ENCODE assay signal across 10 cellular contexts in the genomic region with DNA sequence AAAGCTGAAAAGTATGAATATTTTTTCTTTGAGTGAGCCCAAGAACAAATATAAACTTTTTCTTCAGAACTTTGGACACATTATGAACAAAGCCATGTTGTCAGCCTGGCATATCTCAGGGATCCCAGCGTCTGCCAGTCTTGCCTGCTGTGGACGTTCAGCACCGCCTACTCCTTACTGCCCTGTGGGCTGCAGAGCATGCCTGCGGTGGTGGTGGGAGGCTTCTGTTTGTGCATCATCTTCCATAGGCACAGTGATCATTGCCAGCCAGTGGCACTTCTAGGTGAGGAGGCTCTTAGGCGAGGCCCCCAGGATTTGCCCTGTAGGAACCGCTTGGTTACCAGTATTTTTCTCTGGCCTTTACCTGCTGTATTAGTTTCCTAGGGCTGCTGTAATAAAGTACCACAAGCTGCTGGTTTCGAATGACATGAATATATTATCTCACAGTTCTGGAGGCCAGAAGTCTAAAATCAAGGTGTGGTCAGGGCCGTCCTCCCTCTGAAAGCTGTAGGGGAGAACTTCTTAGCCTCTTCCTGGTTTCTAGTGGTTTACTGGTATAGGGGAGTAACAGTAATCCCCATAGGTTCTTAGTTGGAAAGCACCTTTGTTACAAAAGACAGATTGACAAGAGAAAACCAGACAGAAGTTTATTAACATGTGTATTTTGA. TPM values are rescaled to one million over a fixed set of nuclear protein-coding genes. Genes with fewer than 3 reads are reported as not detected.
DNase-seq lines count a peak whose midpoint lies in the region; ATAC-seq, FAIRE-seq and TF ChIP-seq lines count a peak whose summit lies in the region.
"Had no signal": no experiment of that assay in that cellular context is flagged by ENCODE, and none has a peak within 500 bp of the region (broad histone marks: within the 10 kb centered on the region; RNA-seq: fewer than 3 reads in every experiment).

No MANE protein-coding gene starts in this region.

- in situ Hi-C loops in HepG2 (cut with HindIII; ENCODE audit: extremely low pct_ligation_motif_present, low pct_unique_long_range_greater_than_20kb) = no loop called here

- H3K27ac ChIP-seq in HepG2 (ENCODE audit: extremely low read length, insufficient read depth, low read length) = no peak overlapping the region
- H3K27ac ChIP-seq in right lobe of liver = no peak overlapping the region
- H3K27ac ChIP-seq in astrocyte (ENCODE audit: low read depth, low read length) = no peak overlapping the region
- H3K27ac ChIP-seq: colonic mucosa had no signal

- H3K9ac ChIP-seq in HepG2 (ENCODE audit: insufficient read depth, low read depth, low read length) = peak overlapping the region; percentile 18; the same call in 1 of the 2 replicates
- no peak overlapping the region for H3K9ac ChIP-seq in astrocyte (ENCODE audit: low read length)

- TF ChIP-seq RAD21 in HepG2 (CRISPR knock-in tag; IDR thresholded peaks at IDR 0.05) = no peak

- TF ChIP-seq CTCF in HepG2 (CRISPR knock-in tag; IDR thresholded peaks at IDR 0.05) = no peak
- no peak for TF ChIP-seq CTCF in right lobe of liver (IDR thresholded peaks at IDR 0.05)
- no peak for TF ChIP-seq CTCF in astrocyte (IDR thresholded peaks at IDR 0.05; ENCODE audit: insufficient read depth, low read depth, low read length)
- no peak for TF ChIP-seq CTCF in type B pancreatic cell (conservative IDR thresholded peaks at IDR 0.05)
- no peak for TF ChIP-seq CTCF in HFFc6 (IDR thresholded peaks at IDR 0.05)

- H3K4me3 ChIP-seq in HepG2 (replicated peaks in 1 of 3; ENCODE audit: insufficient read depth in 1 of 3, low read depth in 2 of 3, low read length in 3 of 3) (no peak overlapping the region), right lobe of liver (no peak overlapping the region), astrocyte (ENCODE audit: insufficient read depth, low read depth, low read length) (no peak overlapping the region)
- H3K4me3 ChIP-seq: colonic mucosa had no signal

- FAIRE-seq in HepG2 (lab: Jason Lieb, UNC) (no peak), astrocyte (lab: Jason Lieb, UNC) (no peak)
- FAIRE-seq: GM19239 had no signal

- H3K4me3 Mint-ChIP-seq in astrocyte (ENCODE audit: unreplicated experiment) (peak overlapping the region; percentile 23), type B pancreatic cell (peak overlapping the region; percentile 67), HFFc6 (no peak overlapping the region)

- peaks cover 36% of the 10 kb centered on the region for H3K4me1 ChIP-seq in HepG2 (ENCODE audit: insufficient read depth, low read length)
- H3K4me1 ChIP-seq in right lobe of liver = peaks cover 0 to 6% (median 0%) of the 10 kb centered on the region in 4 donors
- H3K4me1 ChIP-seq in astrocyte (ENCODE audit: insufficient read depth, low read length) = peaks cover 50% of the 10 kb centered on the region

- H3K27ac Mint-ChIP-seq in astrocyte (ENCODE audit: unreplicated experiment) = peak overlapping the region; percentile 54
- peak overlapping the region; percentile 98 for H3K27ac Mint-ChIP-seq in type B pancreatic cell
- H3K27ac Mint-ChIP-seq in HFFc6 = no peak overlapping the region; the same call in 1 of the 2 replicates

- DNase-seq in HepG2 (ENCODE audit: low spot score) (no peak), right lobe of liver (no peak), astrocyte (ENCODE audit: low read depth) (peak; percentile 46), type B pancreatic cell (ENCODE audit: extremely low spot score, unreplicated experiment) (no peak), HFFc6 (no peak), dermis blood vessel endothelial cell (no peak), midbrain (lab: John Stamatoyannopoulos, UW) (no peak)
- DNase-seq: colonic mucosa had no signal

- no peaks in the 10 kb centered on the region for H4K20me1 ChIP-seq in HepG2 (ENCODE audit: insufficient read depth, low read length)
- no peaks in the 10 kb centered on the region for H4K20me1 ChIP-seq in astrocyte (ENCODE audit: insufficient read depth, low read length)

- TF ChIP-seq EP300 in HepG2 (IDR thresholded peaks at IDR 0.05; ENCODE audit: low read depth in 2 of 2, low read length in 2 of 2) (no peak), HepG2 (CRISPR knock-in tag; IDR thresholded peaks at IDR 0.05; ENCODE audit: borderline replicate concordance) (no peak)

- H3K4me1 Mint-ChIP-seq in astrocyte (ENCODE audit: low read depth, unreplicated experiment) = peaks cover 69% of the 10 kb centered on the region
- peaks cover 55% of the 10 kb centered on the region for H3K4me1 Mint-ChIP-seq in type B pancreatic cell (ENCODE audit: unreplicated experiment)
- H3K4me1 Mint-ChIP-seq in HFFc6 (ENCODE audit: low read depth) = peaks cover 85% of the 10 kb centered on the region

- WGBS in HepG2 (ENCODE audit: low lambda C conversion rate) = 73% methylated on average over 8 of the region's 8 CpGs
- 73% methylated on average over 7 of the region's 8 CpGs for WGBS in right lobe of liver (ENCODE audit: insufficient coverage, low coverage, low lambda C conversion rate, missing lambda C conversion rate)

- no TSS peak for BruUV-seq in HepG2 (replicated peaks; lab: Mats Ljungman, UMichigan)

- H2AFZ ChIP-seq in HepG2 (ENCODE audit: low read length) = no peak overlapping the region
- H2AFZ ChIP-seq in astrocyte (ENCODE audit: low read depth, low read length) = no peak overlapping the region

- H3K4me2 ChIP-seq in HepG2 (ENCODE audit: low read depth, low read length) (no peak overlapping the region), astrocyte (ENCODE audit: low read length) (peak overlapping the region; percentile 11)

- intact Hi-C loops in HepG2 (cut with micrococcal nuclease; ENCODE audit: unreplicated experiment) = no loop called here
- intact Hi-C loops in right lobe of liver (cut with DNase I) = no loop called here

- no peaks in the 10 kb centered on the region for H3K27me3 ChIP-seq in HepG2 (ENCODE audit: control insufficient read depth in 1 of 2, insufficient read depth in 2 of 2, low read length in 2 of 2)
- no peaks in the 10 kb centered on the region for H3K27me3 ChIP-seq in right lobe of liver
- H3K27me3 ChIP-seq in astrocyte (ENCODE audit: insufficient read depth, low read length) = no peaks in the 10 kb centered on the region
- H3K27me3 ChIP-seq: colonic mucosa had no signal

- H3K36me3 ChIP-seq in HepG2 (replicated peaks in 1 of 2; ENCODE audit: control insufficient read depth in 1 of 2, insufficient read depth in 2 of 2, low read length in 2 of 2) (no peaks in the 10 kb centered on the region), right lobe of liver (no peaks in the 10 kb centered on the region), astrocyte (ENCODE audit: insufficient read depth, low read length) (no peaks in the 10 kb centered on the region)
- H3K36me3 ChIP-seq: colonic mucosa had no signal

- H3K9me3 Mint-ChIP-seq in astrocyte (ENCODE audit: unreplicated experiment) (no peaks in the 10 kb centered on the region), type B pancreatic cell (no peaks in the 10 kb centered on the region), HFFc6 (no peaks in the 10 kb centered on the region)

- CTCF ChIA-PET in HepG2 (lab: Yijun Ruan, JAX; ENCODE audit: low intra/inter-chr PET ratio, low total read pairs) = no interaction called here

- peaks cover 3% of the 10 kb centered on the region for H3K36me3 Mint-ChIP-seq in astrocyte (ENCODE audit: low read depth, unreplicated experiment)
- H3K36me3 Mint-ChIP-seq in type B pancreatic cell = peaks cover 3% of the 10 kb centered on the region
- no peaks in the 10 kb centered on the region for H3K36me3 Mint-ChIP-seq in HFFc6 (ENCODE audit: low read depth)

- H3K27me3 Mint-ChIP-seq in astrocyte (ENCODE audit: low read depth, unreplicated experiment) (no peaks in the 10 kb centered on the region), type B pancreatic cell (no peaks in the 10 kb centered on the region), HFFc6 (ENCODE audit: insufficient read depth) (no peaks in the 10 kb centered on the region; the same call in 1 of the 2 replicates)

- no peaks in the 10 kb centered on the region for H3K9me3 ChIP-seq in HepG2 (ENCODE audit: low read length)
- H3K9me3 ChIP-seq in right lobe of liver = no peaks in the 10 kb centered on the region
- no peaks in the 10 kb centered on the region for H3K9me3 ChIP-seq in astrocyte (ENCODE audit: insufficient read depth, low read depth, low read length)
- H3K9me3 ChIP-seq: colonic mucosa had no signal

- ATAC-seq in HepG2 (no peak), right lobe of liver (no peak), HG03135 (IDR thresholded peaks at IDR 0.05; ENCODE audit: unreplicated experiment) (peak; percentile 76)

- TF ChIP-seq POLR2A in HepG2 (IDR thresholded peaks at IDR 0.05; ENCODE audit: insufficient read depth in 1 of 2, low read depth in 2 of 2, low read length in 2 of 2) (no peak), right lobe of liver (IDR thresholded peaks at IDR 0.05) (no peak)

- POLR2A ChIA-PET in HepG2 (lab: Yijun Ruan, JAX) = no interaction called here

- H3K79me2 ChIP-seq in HepG2 (ENCODE audit: insufficient read depth, low read length) (no peaks in the 10 kb centered on the region), astrocyte (ENCODE audit: insufficient read depth, low read length) (no peaks in the 10 kb centered on the region)

RNA-seq across cellular contexts. Expression of gene ANXA3, which starts 15.4 kb away (rescaled TPM):
- total RNA-seq in HepG2 (2016; rRNA removed; fragmentation: Illumina TruSeq; extraction: Trizol) (6.5 and 8.2 TPM in 2 replicates), right lobe of liver (1 to 10 TPM in 5 of 6 experiments, under 1 TPM in 1; 0.95 to 3.4 (median 2.0) TPM), astrocyte (43.0 and 68.7 TPM in 2 replicates), type B pancreatic cell (ENCODE audit: low replicate concordance) (56.6 and 135 TPM in 2 replicates), dermis blood vessel endothelial cell (60.6 and 67.4 TPM in 2 replicates)
- 1.9 and 2.2 TPM in 2 replicates for total RNA-seq in HepG2 (2016; cell fraction: cytosol; rRNA removed; fragmentation: Illumina TruSeq; extraction: Trizol; ENCODE audit: low read depth)
- total RNA-seq in HepG2 (2016; cell fraction: insoluble cytoplasmic fraction; rRNA removed; fragmentation: Illumina TruSeq; extraction: Trizol) = 6.1 and 9.1 TPM in 2 replicates
- 1.7 and 1.9 TPM in 2 replicates for total RNA-seq in HepG2 (2016; cell fraction: membrane; rRNA removed; fragmentation: Illumina TruSeq; extraction: Trizol)
- 4.7 and 5.7 TPM in 2 replicates for total RNA-seq in HepG2 (2016; cell fraction: nucleus; rRNA removed; fragmentation: Illumina TruSeq; extraction: Trizol)
- polyA plus RNA-seq in HepG2 (2011; rRNA removed) = 6.9 and 8.1 TPM in 2 replicates
- polyA plus RNA-seq in HepG2 (2011; cell fraction: cytosol; rRNA removed) = 3.8 and 4.9 TPM in 2 replicates
- 9.6 and 10.8 TPM in 2 replicates for polyA plus RNA-seq in HepG2 (2011; cell fraction: nucleus; rRNA removed)
- polyA plus RNA-seq in HepG2 (2012) = 1.9 and 3.0 TPM in 2 replicates
- polyA plus RNA-seq in HepG2 (2016; cell fraction: cytosol; fragmentation: Illumina TruSeq; extraction: Trizol; ENCODE audit: low read depth) = 1.7 TPM in 2 replicates
- 7.8 and 8.2 TPM in 2 replicates for polyA plus RNA-seq in HepG2 (2016; cell fraction: insoluble cytoplasmic fraction; fragmentation: Illumina TruSeq; extraction: Trizol; ENCODE audit: low read depth)
- polyA plus RNA-seq in HepG2 (2016; cell fraction: membrane; fragmentation: Illumina TruSeq; extraction: Trizol; ENCODE audit: low read depth) = 1.5 and 1.7 TPM in 2 replicates
- polyA plus RNA-seq in HepG2 (2016; cell fraction: nucleus; fragmentation: Illumina TruSeq; extraction: Trizol; ENCODE audit: insufficient read depth, low read depth) = 7.8 and 9.5 TPM in 2 replicates
- polyA minus RNA-seq in HepG2 (2011; rRNA and poly(A)+ RNA removed; ENCODE audit: low replicate concordance) = 4.3 and 72.3 TPM in 2 replicates
- 5.7 and 10.3 TPM in 2 replicates for polyA minus RNA-seq in HepG2 (2011; cell fraction: cytosol; rRNA and poly(A)+ RNA removed)
- polyA minus RNA-seq in HepG2 (2011; cell fraction: nucleus; rRNA and poly(A)+ RNA removed) = 8.8 and 10.7 TPM in 2 replicates
- 1 to 10 TPM; 1.5 to 3.0 (median 1.6) TPM for total RNA-seq in HFFc6 (2021; fragmentation: NEBNext Ultra II Directional; extraction: Animal tissue kit (Norgen Biotek cat#: 25700))
